ENCODE assay signal across 14 cellular contexts in genomic region chr5:128536229-128536860, GRCh38. TPM values are rescaled to one million over a fixed set of nuclear protein-coding genes. Genes with fewer than 3 reads are reported as not detected.
DNase-seq lines count a peak whose midpoint lies in the region; ATAC-seq and TF ChIP-seq lines count a peak whose summit lies in the region.
"Had no signal": no experiment of that assay in that cellular context is flagged by ENCODE, and none has a peak within 500 bp of the region (broad histone marks: within the 10 kb centered on the region; RNA-seq: fewer than 3 reads in every experiment).

No MANE protein-coding gene starts in this region.

- no peak overlapping the region for H3K27ac ChIP-seq in ACC112 (ENCODE audit: low read depth, low read length)
- peak overlapping the region; percentile 62 for H3K27ac ChIP-seq in mesodermal cell (ENCODE audit: low read depth, low read length, severe bottlenecking)
- H3K27ac ChIP-seq: WERI-Rb-1 had no signal

- peaks cover 0 to 3% of the 10 kb centered on the region in 2 donors for H3K9me3 Mint-ChIP-seq in activated naive CD4-positive, alpha-beta T cell treated with anti-CD3 and anti-CD28 coated beads, Interleukin-2, amount 50 U/mL, for 72 hours

- H3K4me1 ChIP-seq in ACC112 (ENCODE audit: control insufficient read depth, insufficient read depth, low read length, unreplicated experiment) (peaks cover 4% of the 10 kb centered on the region), mesodermal cell (ENCODE audit: control insufficient read depth, insufficient read depth, low read length, poor library complexity, severe bottlenecking) (peaks cover 17% of the 10 kb centered on the region)
- H3K4me1 ChIP-seq: BE2C had no signal

- H3K79me2 ChIP-seq in ACC112 (ENCODE audit: control insufficient read depth, insufficient read depth, low read length, unreplicated experiment) = peaks cover 6% of the 10 kb centered on the region

- no peak for TF ChIP-seq CTCF in epithelial cell of esophagus (IDR thresholded peaks at IDR 0.05; ENCODE audit: insufficient read depth, low read depth, low read length, missing control alignments)

- H2AFZ ChIP-seq in ACC112 (ENCODE audit: low read length, unreplicated experiment) = no peak overlapping the region

- H3K27me3 ChIP-seq in ACC112 (ENCODE audit: insufficient read depth, low read length) (no peaks in the 10 kb centered on the region), MG63 (no peaks in the 10 kb centered on the region; the same call in 1 of the 2 replicates)

- no peak overlapping the region for H3K27ac Mint-ChIP-seq in activated naive CD4-positive, alpha-beta T cell treated with anti-CD3 and anti-CD28 coated beads, Interleukin-2, amount 50 U/mL, for 72 hours

- peaks cover 0 to 8% of the 10 kb centered on the region in 2 donors for H3K36me3 Mint-ChIP-seq in activated naive CD4-positive, alpha-beta T cell treated with anti-CD3 and anti-CD28 coated beads, Interleukin-2, amount 50 U/mL, for 72 hours

- WGBS in mesodermal cell (ENCODE audit: insufficient coverage in 2 of 2), 2 experiments = 7 to 11% methylated on average over 21 of the region's 27 CpGs

- H3K36me3 ChIP-seq in ACC112 (ENCODE audit: insufficient read depth, low read length) (peaks cover 3% of the 10 kb centered on the region; the same call in 1 of the 2 replicates), MG63 (no peaks in the 10 kb centered on the region), mesodermal cell (ENCODE audit: control insufficient read depth, insufficient read depth, low read length) (peaks cover 24% of the 10 kb centered on the region)
- H3K36me3 ChIP-seq: BE2C, WERI-Rb-1 had no signal

- H3K9me3 ChIP-seq in MG63 = no peaks in the 10 kb centered on the region
- H3K9me3 ChIP-seq in mesodermal cell (ENCODE audit: control insufficient read depth, low read length) = no peaks in the 10 kb centered on the region
- H3K9me3 ChIP-seq: BE2C had no signal

- peak overlapping the region; percentile 87 for H3K4me3 ChIP-seq in ACC112 (ENCODE audit: low read depth, low read length)
- peak overlapping the region; percentile 68 for H3K4me3 ChIP-seq in MG63
- H3K4me3 ChIP-seq in epithelial cell of esophagus (ENCODE audit: low read length) = peak overlapping the region; percentile 59
- H3K4me3 ChIP-seq in mesodermal cell (ENCODE audit: extremely low read depth, insufficient read depth, low read length, poor library complexity, severe bottlenecking) = peak overlapping the region; percentile 95
- H3K4me3 ChIP-seq: GM12878 had no signal

- DNase-seq in MG63 = no peak
- no peak for DNase-seq in epithelial cell of esophagus (ENCODE audit: low read depth)
- DNase-seq in RPMI8226 = no peak
- DNase-seq in activated naive CD4-positive, alpha-beta T cell treated with anti-CD3 and anti-CD28 coated beads, Interleukin-2, amount 50 U/mL, for 72 hours (ENCODE audit: low spot score in 2 of 2) = no peak
- DNase-seq: activated gamma-delta T cell, BE2C, erythroblast, NCI-H1092 treated with DMSO at 0.1 percent for 48 hours, WERI-Rb-1 had no signal

- no peak for ATAC-seq in activated naive CD4-positive, alpha-beta T cell treated with anti-CD3 and anti-CD28 coated beads, Interleukin-2, amount 50 U/mL, for 72 hours
- ATAC-seq in HG03460 (IDR thresholded peaks at IDR 0.05; ENCODE audit: unreplicated experiment) = no peak
- no peak for ATAC-seq in HG02623 (IDR thresholded peaks at IDR 0.05; ENCODE audit: unreplicated experiment)
- ATAC-seq: GM12878 had no signal

RNA-seq across cellular contexts. Expression of gene FBN2, which starts 1.7 kb away (rescaled TPM):
- total RNA-seq in MG63 (2014; rRNA removed; shearing (Covaris generic); ENCODE audit: low replicate concordance) = 6.2 and 8.9 TPM in 2 replicates
- 152 TPM for polyA plus RNA-seq in mesodermal cell (2013, experiment 1 of 2)
- polyA plus RNA-seq in mesodermal cell (2013, experiment 2 of 2) = 117 TPM
- under 1 TPM in 1 of 2 donors, not detected in 1; 0.09 TPM for total RNA-seq in activated naive CD4-positive, alpha-beta T cell treated with anti-CD3 and anti-CD28 coated beads, Interleukin-2, amount 50 U/mL, for 72 hours
